ENCODE assay signal across 14 cellular contexts in the genomic region with DNA sequence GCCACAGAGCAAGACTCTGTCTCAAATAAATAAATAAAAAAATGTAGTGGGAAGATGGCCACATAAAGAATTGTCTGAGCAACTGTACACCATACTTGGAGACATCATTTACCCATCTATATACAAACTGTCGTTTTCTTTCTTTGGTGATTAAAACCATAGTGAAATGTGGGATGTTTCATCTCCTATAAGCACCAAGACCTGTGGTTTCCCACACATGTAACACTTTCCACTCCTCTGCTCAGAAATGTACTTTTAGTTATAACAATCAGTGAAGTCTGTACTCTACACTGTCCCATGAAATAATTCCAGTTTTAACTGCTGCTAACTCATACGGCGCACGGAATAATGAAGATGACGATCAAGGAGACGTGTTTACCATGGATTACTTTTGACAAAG. TPM values are rescaled to one million over a fixed set of nuclear protein-coding genes. Genes with fewer than 3 reads are reported as not detected.
DNase-seq lines count a peak whose midpoint lies in the region; ATAC-seq lines count a peak whose summit lies in the region.
"Had no signal": no experiment of that assay in that cellular context is flagged by ENCODE, and none has a peak within 500 bp of the region (broad histone marks: within the 10 kb centered on the region; RNA-seq: fewer than 3 reads in every experiment).

No MANE protein-coding gene starts in this region.

- H3K9me3 Mint-ChIP-seq in T-helper 1 cell treated with Interleukin-12 subunit alpha and Interleukin-12 subunit beta and Interleukin-4 antibody, amounts not matched to agents 30 μg/mL and 1 μg/mL, for 36 hours: no peaks in the 10 kb centered on the region
- H3K9me3 Mint-ChIP-seq in activated naive CD4-positive, alpha-beta T cell treated with anti-CD3 and anti-CD28 coated beads, Interleukin-2, amount 50 U/mL, for 24 hours: no peaks in the 10 kb centered on the region
- H3K9me3 Mint-ChIP-seq in activated naive CD8-positive, alpha-beta T cell treated with anti-CD3 and anti-CD28 coated beads for 36 hours: no peaks in the 10 kb centered on the region
- no peaks in the 10 kb centered on the region for H3K9me3 Mint-ChIP-seq in stimulated activated naive CD8-positive, alpha-beta T cell treated with anti-CD3 and anti-CD28 coated beads, Interleukin-15, amount 100 ng/mL, for 72 hours
- H3K9me3 Mint-ChIP-seq in activated CD8-positive, alpha-beta memory T cell treated with anti-CD3 and anti-CD28 coated beads, Interleukin-2, amount 10 ng/mL, durations not matched to agents 7 days and 5 days (ENCODE audit: low read depth): no peaks in the 10 kb centered on the region
- H3K9me3 Mint-ChIP-seq: CD8-positive, alpha-beta T cell had no signal

- ATAC-seq in stimulated activated naive CD8-positive, alpha-beta T cell treated with anti-CD3 and anti-CD28 coated beads, Interleukin-15, amount 100 ng/mL, for 72 hours: peak; percentile 88
- no peak for ATAC-seq in activated CD8-positive, alpha-beta memory T cell treated with anti-CD3 and anti-CD28 coated beads, Interleukin-2, amount 10 ng/mL, durations not matched to agents 7 days and 5 days
- ATAC-seq: GM23338, Right ventricle myocardium inferior had no signal

- peaks cover 23% of the 10 kb centered on the region for H3K36me3 Mint-ChIP-seq in T-helper 1 cell treated with Interleukin-12 subunit alpha and Interleukin-12 subunit beta and Interleukin-4 antibody, amounts not matched to agents 30 μg/mL and 1 μg/mL, for 36 hours (ENCODE audit: low read depth)
- H3K36me3 Mint-ChIP-seq in activated naive CD4-positive, alpha-beta T cell treated with anti-CD3 and anti-CD28 coated beads, Interleukin-2, amount 50 U/mL, for 24 hours: peaks cover 15% of the 10 kb centered on the region
- H3K36me3 Mint-ChIP-seq in activated naive CD8-positive, alpha-beta T cell treated with anti-CD3 and anti-CD28 coated beads for 36 hours: peaks cover 13% of the 10 kb centered on the region
- H3K36me3 Mint-ChIP-seq in activated CD8-positive, alpha-beta memory T cell treated with anti-CD3 and anti-CD28 coated beads, Interleukin-2, amount 10 ng/mL, durations not matched to agents 7 days and 5 days: peaks cover 37% of the 10 kb centered on the region

- DNase-seq in T-helper 1 cell: no peak
- DNase-seq in activated naive CD4-positive, alpha-beta T cell (lab: John Stamatoyannopoulos, UW): no peak
- DNase-seq in activated naive CD8-positive, alpha-beta T cell treated with anti-CD3 and anti-CD28 coated beads for 36 hours: no peak
- DNase-seq in stimulated activated naive CD8-positive, alpha-beta T cell treated with anti-CD3 and anti-CD28 coated beads, Interleukin-15, amount 100 ng/mL, for 72 hours: no peak
- DNase-seq in putamen (ENCODE audit: low spot score): no peak
- no peak for DNase-seq in activated CD8-positive, alpha-beta memory T cell treated with anti-CD3 and anti-CD28 coated beads, Interleukin-2, amount 10 ng/mL, durations not matched to agents 7 days and 5 days
- DNase-seq: NCI-H1048, NCI-H187 treated with DMSO at 0.1 percent for 48 hours, NCI-H2107 had no signal

- peak overlapping the region; percentile 6 for H3K27ac Mint-ChIP-seq in T-helper 1 cell treated with Interleukin-12 subunit alpha and Interleukin-12 subunit beta and Interleukin-4 antibody, amounts not matched to agents 30 μg/mL and 1 μg/mL, for 36 hours
- H3K27ac Mint-ChIP-seq in activated naive CD4-positive, alpha-beta T cell treated with anti-CD3 and anti-CD28 coated beads, Interleukin-2, amount 50 U/mL, for 24 hours: peak overlapping the region; percentile 74
- H3K27ac Mint-ChIP-seq in activated naive CD8-positive, alpha-beta T cell treated with anti-CD3 and anti-CD28 coated beads for 36 hours: peak overlapping the region; percentile 63
- H3K27ac Mint-ChIP-seq in stimulated activated naive CD8-positive, alpha-beta T cell treated with anti-CD3 and anti-CD28 coated beads, Interleukin-15, amount 100 ng/mL, for 72 hours: peak overlapping the region in 1 of 2 donors; percentile 35
- no peak overlapping the region for H3K27ac Mint-ChIP-seq in activated CD8-positive, alpha-beta memory T cell treated with anti-CD3 and anti-CD28 coated beads, Interleukin-2, amount 10 ng/mL, durations not matched to agents 7 days and 5 days
- H3K27ac Mint-ChIP-seq: CD8-positive, alpha-beta T cell; GM23338 had no signal

- H3K4me3 Mint-ChIP-seq in T-helper 1 cell treated with Interleukin-12 subunit alpha and Interleukin-12 subunit beta and Interleukin-4 antibody, amounts not matched to agents 30 μg/mL and 1 μg/mL, for 36 hours: no peak overlapping the region
- no peak overlapping the region for H3K4me3 Mint-ChIP-seq in activated naive CD4-positive, alpha-beta T cell treated with anti-CD3 and anti-CD28 coated beads, Interleukin-2, amount 50 U/mL, for 24 hours
- H3K4me3 Mint-ChIP-seq in activated naive CD8-positive, alpha-beta T cell treated with anti-CD3 and anti-CD28 coated beads for 36 hours: no peak overlapping the region
- H3K4me3 Mint-ChIP-seq in stimulated activated naive CD8-positive, alpha-beta T cell treated with anti-CD3 and anti-CD28 coated beads, Interleukin-15, amount 100 ng/mL, for 72 hours: peak overlapping the region; percentile 14 to 67
- H3K4me3 Mint-ChIP-seq in activated CD8-positive, alpha-beta memory T cell treated with anti-CD3 and anti-CD28 coated beads, Interleukin-2, amount 10 ng/mL, durations not matched to agents 7 days and 5 days: no peak overlapping the region
- H3K4me3 Mint-ChIP-seq: CD8-positive, alpha-beta T cell; GM23338 had no signal

- H3K27me3 Mint-ChIP-seq in T-helper 1 cell treated with Interleukin-12 subunit alpha and Interleukin-12 subunit beta and Interleukin-4 antibody, amounts not matched to agents 30 μg/mL and 1 μg/mL, for 36 hours (ENCODE audit: low read depth): no peaks in the 10 kb centered on the region
- no peaks in the 10 kb centered on the region for H3K27me3 Mint-ChIP-seq in activated naive CD4-positive, alpha-beta T cell treated with anti-CD3 and anti-CD28 coated beads, Interleukin-2, amount 50 U/mL, for 24 hours
- no peaks in the 10 kb centered on the region for H3K27me3 Mint-ChIP-seq in activated naive CD8-positive, alpha-beta T cell treated with anti-CD3 and anti-CD28 coated beads for 36 hours
- no peaks in the 10 kb centered on the region for H3K27me3 Mint-ChIP-seq in stimulated activated naive CD8-positive, alpha-beta T cell treated with anti-CD3 and anti-CD28 coated beads, Interleukin-15, amount 100 ng/mL, for 72 hours
- no peaks in the 10 kb centered on the region for H3K27me3 Mint-ChIP-seq in activated CD8-positive, alpha-beta memory T cell treated with anti-CD3 and anti-CD28 coated beads, Interleukin-2, amount 10 ng/mL, durations not matched to agents 7 days and 5 days

- CTCF ChIA-PET in activated CD8-positive, alpha-beta memory T cell treated with anti-CD3 and anti-CD28 coated beads, Interleukin-2, amount 10 ng/mL, durations not matched to agents 7 days and 5 days (lab: Charles Lee): interaction anchor here (0.8 to 1.4 kb wide), 8 partner anchors 13 to 585 kb away, joined by 3 to 9 read pairs (median 4); a partner anchor contains a TSS

- H3K4me1 Mint-ChIP-seq in T-helper 1 cell treated with Interleukin-12 subunit alpha and Interleukin-12 subunit beta and Interleukin-4 antibody, amounts not matched to agents 30 μg/mL and 1 μg/mL, for 36 hours (ENCODE audit: low read depth): peaks cover 4% of the 10 kb centered on the region
- peaks cover 8% of the 10 kb centered on the region for H3K4me1 Mint-ChIP-seq in activated naive CD4-positive, alpha-beta T cell treated with anti-CD3 and anti-CD28 coated beads, Interleukin-2, amount 50 U/mL, for 24 hours
- H3K4me1 Mint-ChIP-seq in activated naive CD8-positive, alpha-beta T cell treated with anti-CD3 and anti-CD28 coated beads for 36 hours: peaks cover 9% of the 10 kb centered on the region
- H3K4me1 Mint-ChIP-seq in stimulated activated naive CD8-positive, alpha-beta T cell treated with anti-CD3 and anti-CD28 coated beads, Interleukin-15, amount 100 ng/mL, for 72 hours: peaks cover 12% of the 10 kb centered on the region
- peaks cover 7% of the 10 kb centered on the region for H3K4me1 Mint-ChIP-seq in activated CD8-positive, alpha-beta memory T cell treated with anti-CD3 and anti-CD28 coated beads, Interleukin-2, amount 10 ng/mL, durations not matched to agents 7 days and 5 days

RNA-seq across cellular contexts. Expression of a gene that starts 18.3 kb away (rescaled TPM):
- 100 to 1,000 TPM; 243 to 264 TPM for total RNA-seq in activated naive CD8-positive, alpha-beta T cell treated with anti-CD3 and anti-CD28 coated beads for 36 hours
- 100 to 1,000 TPM; 134 to 148 TPM for total RNA-seq in activated CD8-positive, alpha-beta memory T cell treated with anti-CD3 and anti-CD28 coated beads, Interleukin-2, amount 10 ng/mL, durations not matched to agents 7 days and 5 days

Comparison
In these comparisons a context has a peak if more than half of its experiments do, and no peak if none do; other contexts are left out.
1. H3K4me3 Mint-ChIP-seq: peak in stimulated activated naive CD8-positive, alpha-beta T cell treated with anti-CD3 and anti-CD28 coated beads, Interleukin-15, amount 100 ng/mL, for 72 hours (2 of 2); none in T-helper 1 cell treated with Interleukin-12 subunit alpha and Interleukin-12 subunit beta and Interleukin-4 antibody, amounts not matched to agents 30 μg/mL and 1 μg/mL, for 36 hours (single experiment), activated naive CD4-positive, alpha-beta T cell treated with anti-CD3 and anti-CD28 coated beads, Interleukin-2, amount 50 U/mL, for 24 hours (single experiment), activated naive CD8-positive, alpha-beta T cell treated with anti-CD3 and anti-CD28 coated beads for 36 hours (single experiment) and activated CD8-positive, alpha-beta memory T cell treated with anti-CD3 and anti-CD28 coated beads, Interleukin-2, amount 10 ng/mL, durations not matched to agents 7 days and 5 days (single experiment).